In genomic region chr12:57213068-57213715, GRCh38 we compare ENCODE assay signal across 8 cellular contexts. TPM values are rescaled to one million over a fixed set of nuclear protein-coding genes. Genes with fewer than 3 reads are reported as not detected.
A peak's percentile ranks its signal among the peaks of the same experiment; 100 is the strongest.
DNase-seq lines count a peak whose midpoint lies in the region; ATAC-seq and TF ChIP-seq lines count a peak whose summit lies in the region.

No MANE protein-coding gene starts in this region.

- peaks cover 18% of the 10 kb centered on the region for H3K36me3 Mint-ChIP-seq in osteocyte (ENCODE audit: unreplicated experiment)

- 9 to 10% methylated on average over 15 to 16 of the region's 16 CpGs for WGBS in tibial nerve, 2 donors

- H3K27me3 ChIP-seq in foreskin keratinocyte (peaks cover 37% of the 10 kb centered on the region), tibial nerve (peaks cover 0 to 37% of the 10 kb centered on the region in 2 donors)

- H3K4me3 Mint-ChIP-seq in osteocyte (ENCODE audit: unreplicated experiment) = peak overlapping the region; percentile 54

- H3K4me1 ChIP-seq in foreskin keratinocyte (peaks cover 5% of the 10 kb centered on the region), tibial nerve (peaks cover 0 to 64% (median 35%) of the 10 kb centered on the region in 4 donors)

- POLR2A ChIA-PET in AG04449 (lab: Yijun Ruan, JAX) = interaction anchor here (0.5 to 2.3 kb wide), 9 partner anchors 11 to 86 kb away, joined by 3 to 16 read pairs (median 3); partner anchors contain the start of gene SHMT2

- peak; percentile 89 for TF ChIP-seq CTCF in AG04449 (IDR thresholded peaks at IDR 0.05; ENCODE audit: insufficient read depth, low read length, missing control alignments)
- TF ChIP-seq CTCF in foreskin keratinocyte (conservative IDR thresholded peaks at IDR 0.05) = peak; percentile 94
- TF ChIP-seq CTCF in osteocyte (IDR thresholded peaks at IDR 0.05) = peak; percentile 93
- peak; percentile 88 to 97 (median 93) for TF ChIP-seq CTCF in tibial nerve (IDR thresholded peaks at IDR 0.05)

- ATAC-seq in GM18861 (IDR thresholded peaks at IDR 0.05; ENCODE audit: unreplicated experiment) (peak; percentile 40), foreskin keratinocyte (peak; percentile 67)

- peak in 1 of 2 donors; percentile 35 for TF ChIP-seq EP300 in tibial nerve (IDR thresholded peaks at IDR 0.05)

- TF ChIP-seq POLR2A in tibial nerve (IDR thresholded peaks at IDR 0.05) = no peak

- DNase-seq in AG04449 (ENCODE audit: low read depth, low spot score) = no peak
- peak; percentile 68 for DNase-seq in MV-4-11 (lab: John Stamatoyannopoulos, UW)
- peak; percentile 75 for DNase-seq in SK-N-DZ (ENCODE audit: low spot score)
- DNase-seq in activated gamma-delta T cell treated with anti-CD3 and anti-CD28 coated beads, Interleukin-2, amount 50 U/mL, for 16 hours (ENCODE audit: low read depth) = peak; percentile 75
- peak; percentile 27 to 64 for DNase-seq in foreskin keratinocyte
- DNase-seq in osteocyte (ENCODE audit: extremely low spot score, unreplicated experiment) = peak; percentile 98
- peak; percentile 86 to 93 for DNase-seq in tibial nerve (ENCODE audit: low spot score in 2 of 2)

- H3K36me3 ChIP-seq in tibial nerve = peaks cover 0 to 48% (median 3%) of the 10 kb centered on the region in 3 donors

- H3K27me3 Mint-ChIP-seq in osteocyte (ENCODE audit: unreplicated experiment) = no peaks in the 10 kb centered on the region

- no peak overlapping the region for H3K4me3 ChIP-seq in AG04449 (ENCODE audit: low read depth, low read length)
- H3K4me3 ChIP-seq in tibial nerve = no peak overlapping the region

- peak overlapping the region; percentile 88 for H3K27ac Mint-ChIP-seq in osteocyte (ENCODE audit: unreplicated experiment)

- no peaks in the 10 kb centered on the region for H3K9me3 Mint-ChIP-seq in osteocyte (ENCODE audit: unreplicated experiment)

- CTCF ChIA-PET in AG04449 (lab: Yijun Ruan, JAX) = interaction anchor here (0.6 to 11.4 kb wide), 32 partner anchors 13 to 324 kb away, joined by 3 to 393 read pairs (median 7); partner anchors contain the start of genes GLI1, INHBE, LRP1 and SHMT2

- H3K27ac ChIP-seq in foreskin keratinocyte (no peak overlapping the region), tibial nerve (no peak overlapping the region)

- no peaks in the 10 kb centered on the region for H3K9me3 ChIP-seq in tibial nerve

- H3K4me1 Mint-ChIP-seq in osteocyte (ENCODE audit: unreplicated experiment) = peaks cover 52% of the 10 kb centered on the region

RNA-seq across cellular contexts. Expression of gene NXPH4, which starts 3.4 kb away (rescaled TPM):
- 2.2 and 2.4 TPM in 2 replicates for polyA plus RNA-seq in SK-N-DZ (2014; cell fraction: cytosol; rRNA removed)
- 0.12 and 2.3 TPM in 2 replicates for polyA plus RNA-seq in SK-N-DZ (2014; cell fraction: nucleus; rRNA removed)
- total RNA-seq in foreskin keratinocyte (1.2 and 1.3 TPM in 2 replicates), osteocyte (62.6 and 63.8 TPM in 2 replicates), tibial nerve (1 to 10 TPM in 1 of 4 donors, not detected in 3; 4.2 TPM)
- 2.9 and 3.3 TPM in 2 replicates for polyA plus RNA-seq in foreskin keratinocyte

RNA-seq across cellular contexts. Expression of gene SHMT2, which starts 16.3 kb away (rescaled TPM):
- 426 and 435 TPM in 2 replicates for polyA plus RNA-seq in SK-N-DZ (2014; cell fraction: cytosol; rRNA removed)
- 221 and 320 TPM in 2 replicates for polyA plus RNA-seq in SK-N-DZ (2014; cell fraction: nucleus; rRNA removed)
- 200 and 237 TPM in 2 replicates for total RNA-seq in foreskin keratinocyte
- polyA plus RNA-seq in foreskin keratinocyte = 188 and 221 TPM in 2 replicates
- total RNA-seq in osteocyte = 263 and 290 TPM in 2 replicates
- total RNA-seq in tibial nerve = 10 to 100 TPM; 18.4 to 77.3 (median 32.6) TPM

RNA-seq across cellular contexts. Expression of gene STAC3, which starts 37.8 kb away (rescaled TPM):
- 0.37 and 1.2 TPM in 2 replicates for polyA plus RNA-seq in SK-N-DZ (2014; cell fraction: cytosol; rRNA removed)
- polyA plus RNA-seq in SK-N-DZ (2014; cell fraction: nucleus; rRNA removed) = 8.8 and 10.9 TPM in 2 replicates
- total RNA-seq in foreskin keratinocyte (0.46 and 0.48 TPM in 2 replicates), osteocyte (1.8 and 2.4 TPM in 2 replicates), tibial nerve (1 to 10 TPM in 3 of 4 donors, not detected in 1; 1.7 to 5.0 (median 3.6) TPM)
- polyA plus RNA-seq in foreskin keratinocyte = 0.71 and 0.85 TPM in 2 replicates

Comparison
In these comparisons a context has a peak if more than half of its experiments do, and no peak if none do; other contexts are left out.
1. RNA of gene NXPH4, which starts 3.4 kb away (total RNA-seq): 62.6 to 63.8 TPM in osteocyte; 1.2 to 1.3 TPM in foreskin keratinocyte and 4.2 TPM in tibial nerve; every median in the first group is over 10 times any median in the second.
2. Peak in every context shown above with its lines, with median percentiles within 50 percentile points of each other: CTCF ChIP-seq.